Comparison of ENCODE assay signal across 11 cellular contexts in genomic region chrX:53084043-53084570, GRCh38. TPM values are rescaled to one million over a fixed set of nuclear protein-coding genes. Genes with fewer than 3 reads are reported as not detected.
DNase-seq lines count a peak whose midpoint lies in the region; ATAC-seq, FAIRE-seq and TF ChIP-seq lines count a peak whose summit lies in the region.
"Had no signal": no experiment of that assay in that cellular context is flagged by ENCODE, and none has a peak within 500 bp of the region (broad histone marks: within the 10 kb centered on the region; RNA-seq: fewer than 3 reads in every experiment).

No MANE protein-coding gene starts in this region.

- SMC1A ChIA-PET in GM12878 (lab: Charles Lee; ENCODE audit: uncharacterized antibody, unreplicated experiment), result no interaction called here

- no peak for DNase-seq in heart left ventricle
- DNase-seq in Right ventricle myocardium inferior (ENCODE audit: missing footprints), result no peak
- DNase-seq in GM12878 (ENCODE audit: low read depth, low spot score), result no peak
- no peak for DNase-seq in mesothelial cell of epicardium (ENCODE audit: low spot score in 2 of 2, unreplicated experiment in 2 of 2)
- peak; percentile 25 for DNase-seq in type B pancreatic cell (ENCODE audit: extremely low spot score, unreplicated experiment)
- no peak for DNase-seq in HAP-1 (ENCODE audit: low spot score in 2 of 2)
- no peak for DNase-seq in NCI-H524 treated with DMSO at 0.1 percent for 48 hours (lab: John Stamatoyannopoulos, UW)
- DNase-seq: COR-L47, NCI-H2029 had no signal

- peaks cover 6% of the 10 kb centered on the region for H3K79me2 ChIP-seq in GM12878 (ENCODE audit: control insufficient read depth, insufficient read depth, low read length)

- H3K36me3 ChIP-seq in heart left ventricle (peaks cover 0 to 28% (median 7%) of the 10 kb centered on the region in 9 donors), GM12878 (ENCODE audit: control insufficient read depth in 2 of 2, insufficient read depth in 2 of 2, low read length in 1 of 2) (peaks cover 0 to 5% of the 10 kb centered on the region in 2 experiments; a peak in 1 of 4 replicates), HAP-1 (replicated peaks) (peaks cover 30% of the 10 kb centered on the region)

- no peak for TF ChIP-seq RAD21 in GM12878 (IDR thresholded peaks at IDR 0.05; ENCODE audit: insufficient read depth, low read depth, low read length)

- TF ChIP-seq CTCF in heart left ventricle (IDR thresholded peaks at IDR 0.05) (no peak), GM12878 (IDR thresholded peaks at IDR 0.05 in 2 of 3, conservative IDR thresholded peaks at IDR 0.05 in 1 of 3; ENCODE audit: control insufficient read depth in 2 of 3, extremely low read depth in 1 of 3, insufficient read depth in 1 of 3, low read depth in 3 of 3, low read length in 3 of 3) (no peak), mesothelial cell of epicardium (IDR thresholded peaks at IDR 0.05; ENCODE audit: unreplicated experiment) (no peak), type B pancreatic cell (conservative IDR thresholded peaks at IDR 0.05) (no peak)

- H3K27ac Mint-ChIP-seq in mesothelial cell of epicardium (peak overlapping the region; percentile 87), type B pancreatic cell (peak overlapping the region; percentile 79)

- H3K27me3 Mint-ChIP-seq in mesothelial cell of epicardium (ENCODE audit: low read depth) (no peaks in the 10 kb centered on the region), type B pancreatic cell (no peaks in the 10 kb centered on the region)

- peaks cover 19% of the 10 kb centered on the region for H3K9me3 Mint-ChIP-seq in mesothelial cell of epicardium
- no peaks in the 10 kb centered on the region for H3K9me3 Mint-ChIP-seq in type B pancreatic cell

- no peak for TF ChIP-seq POLR2A in heart left ventricle (IDR thresholded peaks at IDR 0.05)
- TF ChIP-seq POLR2A in GM12878 (IDR thresholded peaks at IDR 0.05; ENCODE audit: low read depth, low read length), result no peak; the same call in 1 of the 2 replicates

- H3K4me2 ChIP-seq in GM12878 (ENCODE audit: control insufficient read depth, insufficient read depth), result no peak overlapping the region

- intact Hi-C loops in heart left ventricle (cut with DNase I) (loop anchor here in 1 of 10 donors (10.0 kb wide), 1 partner anchor 141 kb away; the partner anchor contains the start of gene KDM5C), Right ventricle myocardium inferior (cut with DNase I) (no loop called here), GM12878 (cut with micrococcal nuclease; ENCODE audit: unreplicated experiment) (no loop called here)

- CTCF ChIA-PET in GM12878 (lab: Yijun Ruan, JAX), result no interaction called here

- BruUV-seq in GM12878 (replicated peaks; lab: Mats Ljungman, UMichigan), result no TSS peak

- no peaks in the 10 kb centered on the region for H4K20me1 ChIP-seq in GM12878 (ENCODE audit: control insufficient read depth, insufficient read depth)

- H3K27ac ChIP-seq in heart left ventricle (peak overlapping the region in 2 of 12 donors; percentile 93 to 94), GM12878 (ENCODE audit: control insufficient read depth, insufficient read depth) (no peak overlapping the region)

- ATAC-seq in heart left ventricle, result no peak
- no peak for ATAC-seq in Right ventricle myocardium inferior
- ATAC-seq in GM12878, result no peak
- no peak for ATAC-seq in GM21526 (IDR thresholded peaks at IDR 0.05; ENCODE audit: low FRiP score, unreplicated experiment)

- in situ Hi-C loops in GM12878 (cut with MboI), result no loop called here
- in situ Hi-C loops in HAP-1 (cut with MboI; ENCODE audit: low sequenced_read_pairs), result no loop called here

- H2AFZ ChIP-seq in GM12878 (ENCODE audit: control insufficient read depth, low read depth, low read length), result no peak overlapping the region

- RAD21 ChIA-PET in GM12878 (lab: Charles Lee; ENCODE audit: unreplicated experiment), result no interaction called here

- H3K9me3 ChIP-seq in heart left ventricle (no peaks in the 10 kb centered on the region), GM12878 (replicated peaks; ENCODE audit: control insufficient read depth, insufficient read depth, low read length) (no peaks in the 10 kb centered on the region), HAP-1 (no peaks in the 10 kb centered on the region)

- H3K36me3 Mint-ChIP-seq in mesothelial cell of epicardium (peaks cover 17% of the 10 kb centered on the region), type B pancreatic cell (peaks cover 13% of the 10 kb centered on the region)

- H3K9ac ChIP-seq in GM12878 (ENCODE audit: control insufficient read depth, insufficient read depth, low read length), result no peak overlapping the region

- H3K4me3 ChIP-seq in heart left ventricle, result peak overlapping the region in 7 of 12 donors; percentile 72 to 98 (median 89)
- H3K4me3 ChIP-seq in GM12878, result no peak overlapping the region
- H3K4me3 ChIP-seq in HAP-1, result no peak overlapping the region

- 49 to 61% (median 55%) methylated on average over 4 of the region's 4 CpGs for WGBS in heart left ventricle, 4 donors
- WGBS in GM12878 (ENCODE audit: insufficient coverage, insufficient replicate concordance, low lambda C conversion rate, missing lambda C conversion rate), result 52% methylated on average over 4 of the region's 4 CpGs

- TF ChIP-seq EP300 in GM12878 (IDR thresholded peaks at IDR 0.05; ENCODE audit: borderline replicate concordance in 1 of 2, control insufficient read depth in 1 of 2, low read depth in 2 of 2, low read length in 2 of 2), result no peak

- H3K4me1 Mint-ChIP-seq in mesothelial cell of epicardium (peaks cover 62% of the 10 kb centered on the region), type B pancreatic cell (ENCODE audit: unreplicated experiment) (peaks cover 35% of the 10 kb centered on the region)

- H3K27me3 ChIP-seq in heart left ventricle (peaks cover 0 to 5% (median 0%) of the 10 kb centered on the region in 9 donors), GM12878 (replicated peaks in 1 of 2; ENCODE audit: control insufficient read depth in 2 of 2, insufficient read depth in 2 of 2, low read length in 1 of 2) (no peaks in the 10 kb centered on the region), HAP-1 (ENCODE audit: low read depth) (no peaks in the 10 kb centered on the region)

- POLR2A ChIA-PET in GM12878 (lab: Charles Lee), result no interaction called here

- H3K4me1 ChIP-seq in heart left ventricle (peaks cover 0 to 31% (median 7%) of the 10 kb centered on the region in 12 donors), GM12878 (ENCODE audit: control insufficient read depth, insufficient read depth, low read length) (no peaks in the 10 kb centered on the region), HAP-1 (peaks cover 5% of the 10 kb centered on the region; the same call in 1 of the 2 replicates)

- peak overlapping the region; percentile 89 for H3K4me3 Mint-ChIP-seq in mesothelial cell of epicardium
- peak overlapping the region; percentile 95 for H3K4me3 Mint-ChIP-seq in type B pancreatic cell

- no peak for FAIRE-seq in GM12878 (lab: Jason Lieb, UNC)
- FAIRE-seq: HTR-8/SVneo had no signal

RNA-seq across cellular contexts. Expression of gene TSPYL2, which starts 1.9 kb away (rescaled TPM):
- 10 to 100 TPM; 17.7 to 72.0 (median 26.2) TPM for total RNA-seq in heart left ventricle
- polyA plus RNA-seq in heart left ventricle, result 100 to 1,000 TPM in 1 of 2 donors, 10 to 100 TPM in 1; 29.7 to 167 TPM
- 34.1 TPM for total RNA-seq in Right ventricle myocardium inferior
- 13.7 and 15.4 TPM in 2 replicates for total RNA-seq in GM12878 (2013; cell fraction: nucleolus; rRNA removed)
- 12.8 and 13.4 TPM in 2 replicates for total RNA-seq in GM12878 (2014; rRNA removed)
- total RNA-seq in GM12878 (2014; rRNA removed; fragmentation: Illumina TruSeq; extraction: Trizol), result 12.3 and 12.9 TPM in 2 replicates
- total RNA-seq in GM12878 (2021), result 16.0 and 16.1 TPM in 2 replicates
- 27.1 TPM for polyA plus RNA-seq in GM12878 (2011; ENCODE audit: low read depth)
- 19.9 and 20.1 TPM in 2 replicates for polyA plus RNA-seq in GM12878 (2011; rRNA removed)
- 10.1 and 11.6 TPM in 2 replicates for polyA plus RNA-seq in GM12878 (2011; cell fraction: cytosol; rRNA removed)
- polyA plus RNA-seq in GM12878 (2011; cell fraction: nucleus; rRNA removed), result 53.1 and 62.8 TPM in 2 replicates
- 28.0 and 49.3 TPM in 2 replicates for polyA plus RNA-seq in GM12878 (2012)
- 24.6 and 29.5 TPM in 2 replicates for polyA plus RNA-seq in GM12878 (2014; fragmentation: Illumina TruSeq; extraction: Trizol)
- polyA plus RNA-seq in GM12878 (2014; fragmentation: Nextera tagmentation; extraction: Ambion mirVana), result 1 to 10 TPM in 1 of 2 experiments, under 1 TPM in 1; 0.53 to 1.8 TPM
- 19.7 and 20.0 TPM in 2 replicates for polyA plus RNA-seq in GM12878 (2014; rRNA removed)
- 10 to 100 TPM; 13.3 to 15.6 TPM for polyA plus RNA-seq in GM12878 (2016; fragmentation: Nextera tagmentation; extraction: Ambion mirVana)
- polyA minus RNA-seq in GM12878 (2011; rRNA and poly(A)+ RNA removed), result 4.1 and 11.3 TPM in 2 replicates
- 4.5 and 4.9 TPM in 2 replicates for polyA minus RNA-seq in GM12878 (2011; cell fraction: cytosol; rRNA and poly(A)+ RNA removed)
- polyA minus RNA-seq in GM12878 (2011; cell fraction: nucleus; rRNA and poly(A)+ RNA removed), result 5.0 and 6.8 TPM in 2 replicates
- total RNA-seq in mesothelial cell of epicardium, result 99.0 to 103 TPM (median 102 TPM) in 3 replicates
- 29.0 and 30.1 TPM in 2 replicates for total RNA-seq in type B pancreatic cell (ENCODE audit: low replicate concordance)

RNA-seq across cellular contexts. Expression of gene KANTR, which starts 9.8 kb away (rescaled TPM):
- total RNA-seq in heart left ventricle (1 to 10 TPM; 2.5 to 9.2 (median 6.4) TPM), Right ventricle myocardium inferior (3.4 TPM), GM12878 (2014; rRNA removed) (7.0 and 8.6 TPM in 2 replicates), GM12878 (2014; rRNA removed; fragmentation: Illumina TruSeq; extraction: Trizol) (8.5 and 9.8 TPM in 2 replicates), GM12878 (2021) (5.3 and 6.0 TPM in 2 replicates), mesothelial cell of epicardium (26.2 to 31.5 TPM (median 29.0 TPM) in 3 replicates), type B pancreatic cell (ENCODE audit: low replicate concordance) (6.1 and 14.4 TPM in 2 replicates)
- polyA plus RNA-seq in heart left ventricle (1 to 10 TPM; 2.5 to 5.9 TPM), GM12878 (2011; rRNA removed) (14.8 and 21.1 TPM in 2 replicates), GM12878 (2014; fragmentation: Illumina TruSeq; extraction: Trizol) (6.0 and 7.5 TPM in 2 replicates), GM12878 (2014; fragmentation: Nextera tagmentation; extraction: Ambion mirVana) (1 to 10 TPM in 1 of 2 experiments, under 1 TPM in 1; 1.00 to 1.1 TPM), GM12878 (2014; rRNA removed) (5.1 and 5.4 TPM in 2 replicates), GM12878 (2016; fragmentation: Nextera tagmentation; extraction: Ambion mirVana) (1 to 10 TPM; 4.5 to 4.6 TPM)
- total RNA-seq in GM12878 (2013; cell fraction: nucleolus; rRNA removed), result 121 TPM in 2 replicates
- 3.8 TPM for polyA plus RNA-seq in GM12878 (2011; ENCODE audit: low read depth)
- polyA plus RNA-seq in GM12878 (2011; cell fraction: cytosol; rRNA removed), result 4.2 and 4.8 TPM in 2 replicates
- 34.2 and 35.6 TPM in 2 replicates for polyA plus RNA-seq in GM12878 (2011; cell fraction: nucleus; rRNA removed)
- polyA plus RNA-seq in GM12878 (2012), result 5.6 and 6.2 TPM in 2 replicates
- 79.8 and 87.1 TPM in 2 replicates for polyA minus RNA-seq in GM12878 (2011; rRNA and poly(A)+ RNA removed)
- polyA minus RNA-seq in GM12878 (2011; cell fraction: cytosol; rRNA and poly(A)+ RNA removed), result 7.4 and 8.2 TPM in 2 replicates
- polyA minus RNA-seq in GM12878 (2011; cell fraction: nucleus; rRNA and poly(A)+ RNA removed), result 39.4 and 68.1 TPM in 2 replicates

RNA-seq across cellular contexts. Expression of gene GPR173, which starts 35.5 kb away (rescaled TPM):
- total RNA-seq in heart left ventricle, result 1 to 10 TPM in 4 of 9 donors, under 1 TPM in 5; 0.32 to 2.6 (median 0.75) TPM
- under 1 TPM; 0.38 to 0.75 TPM for polyA plus RNA-seq in heart left ventricle
- 0.35 TPM for total RNA-seq in Right ventricle myocardium inferior
- total RNA-seq in GM12878 (2013; cell fraction: nucleolus; rRNA removed), result 0.13 TPM in 1 of 2 replicates, not detected in the other
- total RNA-seq in GM12878 (2014; rRNA removed), result 0.06 and 0.27 TPM in 2 replicates
- total RNA-seq in GM12878 (2014; rRNA removed; fragmentation: Illumina TruSeq; extraction: Trizol), result 0.04 and 0.05 TPM in 2 replicates
- total RNA-seq in GM12878 (2021), result 0.10 and 0.11 TPM in 2 replicates
- 0.08 TPM for polyA plus RNA-seq in GM12878 (2011; ENCODE audit: low read depth)
- polyA plus RNA-seq in GM12878 (2011; rRNA removed), result 0.10 and 0.14 TPM in 2 replicates
- 0.13 and 0.25 TPM in 2 replicates for polyA plus RNA-seq in GM12878 (2011; cell fraction: cytosol; rRNA removed)
- polyA plus RNA-seq in GM12878 (2011; cell fraction: nucleus; rRNA removed), result 0.45 and 0.66 TPM in 2 replicates
- polyA plus RNA-seq in GM12878 (2012), result 0.11 and 0.15 TPM in 2 replicates
- 0.13 TPM in 2 replicates for polyA plus RNA-seq in GM12878 (2014; fragmentation: Illumina TruSeq; extraction: Trizol)
- polyA plus RNA-seq in GM12878 (2014; fragmentation: Nextera tagmentation; extraction: Ambion mirVana), result not detected
- 0.05 and 0.24 TPM in 2 replicates for polyA plus RNA-seq in GM12878 (2014; rRNA removed)
- not detected for polyA plus RNA-seq in GM12878 (2016; fragmentation: Nextera tagmentation; extraction: Ambion mirVana)
- 0.07 and 0.21 TPM in 2 replicates for polyA minus RNA-seq in GM12878 (2011; rRNA and poly(A)+ RNA removed)
- not detected in 2 replicates for polyA minus RNA-seq in GM12878 (2011; cell fraction: cytosol; rRNA and poly(A)+ RNA removed)
- polyA minus RNA-seq in GM12878 (2011; cell fraction: nucleus; rRNA and poly(A)+ RNA removed), result under 0.01 and 0.29 TPM in 2 replicates
- total RNA-seq in mesothelial cell of epicardium, result 27.2 to 29.0 TPM (median 28.5 TPM) in 3 replicates
- total RNA-seq in type B pancreatic cell (ENCODE audit: low replicate concordance), result 4.5 and 11.5 TPM in 2 replicates

Comparison
In these comparisons a context has a peak if more than half of its experiments do, and no peak if none do; other contexts are left out.
1. H3K4me3 ChIP-seq: peak in heart left ventricle (7 of 12); none in GM12878 (single experiment) and HAP-1 (single experiment).